In the genomic region with DNA sequence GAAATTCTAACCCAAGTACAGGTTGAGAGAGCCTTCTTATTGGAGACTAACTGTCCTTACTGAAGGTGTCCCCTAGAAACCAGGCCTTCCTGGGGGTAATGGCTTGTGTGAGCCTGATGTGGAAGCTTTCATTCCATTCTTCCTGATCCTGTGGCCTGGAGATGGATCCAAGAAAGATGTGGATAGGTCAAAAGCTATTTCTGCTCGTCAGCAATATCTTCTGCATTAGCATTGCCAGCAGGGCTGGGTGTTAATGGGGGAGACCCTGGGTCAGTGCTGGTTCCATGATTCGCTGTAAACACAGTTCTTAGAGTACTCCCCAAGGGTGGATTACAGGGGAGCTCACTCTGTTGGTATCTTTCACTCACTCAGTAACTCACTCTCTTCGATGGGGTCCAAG, we compare ENCODE assay signal across 1 cellular context.
TF ChIP-seq lines count a peak whose summit lies in the region.

No MANE protein-coding gene starts in this region.

TF ChIP-seq in HepG2, 621 proteins besides CTCF, POLR2A, EP300 and RAD21 (continued from another document):
- TF ChIP-seq ZFP37 (CRISPR knock-in tag; IDR thresholded peaks at IDR 0.05; ENCODE audit: borderline replicate concordance) (no peak), ATAD3A (CRISPR knock-in tag; IDR thresholded peaks at IDR 0.05) (no peak), CBX5 (CRISPR knock-in tag; IDR thresholded peaks at IDR 0.05; ENCODE audit: borderline replicate concordance) (no peak), MAFK (conservative IDR thresholded peaks at IDR 0.05 in 1 of 2, IDR thresholded peaks at IDR 0.05 in 1 of 2; ENCODE audit: low read length in 2 of 2) (peak; percentile 51 to 60; a peak in 3 of 4 replicates), HIVEP1 (CRISPR knock-in tag; IDR thresholded peaks at IDR 0.05) (no peak)
TF ChIP-seq in HepG2: peak in this region for 2.
